Comparison of ENCODE assay signal across 1 cellular context in genomic region chr1:110766336-110766647, GRCh38.
TF ChIP-seq lines count a peak whose summit lies in the region.

No MANE protein-coding gene starts in this region.

TF ChIP-seq in HEK293, 187 proteins besides CTCF, POLR2A, EP300 and RAD21:
- TF ChIP-seq ZNF529 (tag by site-specific recombination; IDR thresholded peaks at IDR 0.05; ENCODE audit: insufficient replicate concordance) (no peak), ZNF335 (tag by site-specific recombination; conservative IDR thresholded peaks at IDR 0.05) (0 out of 2 replicates have a peak, but pooled peaks have one; percentile 1), ZNF157 (tag by site-specific recombination; IDR thresholded peaks at IDR 0.05) (no peak)
TF ChIP-seq in HEK293: peak in this region for 1.
